Comparison of ENCODE assay signal across 10 cellular contexts in the genomic region with DNA sequence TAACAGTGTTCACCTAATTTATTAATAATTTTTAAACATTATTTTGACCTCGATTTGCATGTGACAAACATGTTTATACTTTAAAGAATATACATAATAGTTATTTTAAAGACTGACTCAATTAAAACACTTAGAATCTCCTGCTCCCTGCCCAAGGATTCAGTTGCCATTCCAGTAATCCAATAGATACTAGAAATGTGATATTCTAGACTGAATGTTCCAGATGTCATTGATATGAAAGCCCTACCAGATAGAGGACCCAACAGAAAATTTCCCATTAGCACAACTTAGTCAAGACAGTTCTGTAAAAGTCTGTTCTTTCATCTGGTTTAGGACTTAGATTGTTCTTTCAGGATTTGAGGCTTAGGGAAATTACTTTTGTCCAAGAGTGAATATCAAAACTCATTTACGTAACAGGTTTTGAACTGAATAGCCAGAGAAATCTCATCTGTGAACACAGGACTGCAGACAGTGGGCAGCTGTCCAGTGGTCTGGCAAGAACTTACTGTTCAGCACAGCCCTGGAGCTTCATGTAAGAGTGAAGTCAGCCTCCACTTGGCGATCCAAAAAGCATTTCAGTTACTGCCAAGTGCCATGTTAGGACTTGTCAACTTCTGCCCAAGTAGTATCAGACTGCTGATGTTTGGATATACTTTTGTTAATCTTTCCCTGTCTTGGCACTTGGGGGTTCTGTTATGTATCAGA.
A peak's percentile ranks its signal among the peaks of the same experiment; 100 is the strongest.
DNase-seq lines count a peak whose midpoint lies in the region; ATAC-seq and TF ChIP-seq lines count a peak whose summit lies in the region.
"Had no signal": no experiment of that assay in that cellular context is flagged by ENCODE, and none has a peak within 500 bp of the region (broad histone marks: within the 10 kb centered on the region; RNA-seq: fewer than 3 reads in every experiment).

No MANE protein-coding gene starts in this region.

- TF ChIP-seq CTCF in left lung (IDR thresholded peaks at IDR 0.05), result no peak
- TF ChIP-seq CTCF in thyroid gland (IDR thresholded peaks at IDR 0.05), result no peak

- WGBS in thyroid gland, 2 donors, result 45 to 64% methylated on average over 3 of the region's 3 CpGs

- H3K9me3 Mint-ChIP-seq in T-cell, result no peaks in the 10 kb centered on the region

- H3K27me3 Mint-ChIP-seq in T-cell, result peaks cover 0 to 3% of the 10 kb centered on the region in 2 donors

- no peak overlapping the region for H3K4me3 ChIP-seq in left lung
- no peak overlapping the region for H3K4me3 ChIP-seq in thyroid gland (replicated peaks in 1 of 3)

- TF ChIP-seq POLR2A in erythroblast (IDR thresholded peaks at IDR 0.05; ENCODE audit: low read length) (no peak), thyroid gland (IDR thresholded peaks at IDR 0.05) (no peak)

- no peaks in the 10 kb centered on the region for H3K27me3 ChIP-seq in left lung
- no peaks in the 10 kb centered on the region for H3K27me3 ChIP-seq in thyroid gland

- CTCF ChIA-PET in T-cell (lab: Charles Lee), result no interaction called here

- no peak overlapping the region for H3K27ac ChIP-seq in left lung
- H3K27ac ChIP-seq in thyroid gland, result no peak overlapping the region

- H3K4me1 Mint-ChIP-seq in T-cell, result no peaks in the 10 kb centered on the region

- H3K36me3 ChIP-seq in left lung (no peaks in the 10 kb centered on the region), thyroid gland (no peaks in the 10 kb centered on the region)

- ATAC-seq in left lung (peak; percentile 24), T-cell (replicated peaks in 1 of 4) (no peak), HG03520 (IDR thresholded peaks at IDR 0.05; ENCODE audit: unreplicated experiment) (no peak)

- H3K4me1 ChIP-seq in left lung (peaks cover 0 to 3% of the 10 kb centered on the region in 2 donors), thyroid gland (peaks cover 0 to 5% of the 10 kb centered on the region in 2 donors)

- H3K27ac Mint-ChIP-seq in T-cell, result no peak overlapping the region

- H3K36me3 Mint-ChIP-seq in T-cell, result no peaks in the 10 kb centered on the region

- POLR2A ChIA-PET in T-cell (lab: Charles Lee), result no interaction called here

- no peak overlapping the region for H3K4me3 Mint-ChIP-seq in T-cell

- DNase-seq in RPMI7951 (ENCODE audit: low read depth), result peak; percentile 24
- DNase-seq in erythroblast (lab: John Stamatoyannopoulos, UW), result peak; percentile 17 to 25
- peak in 1 of 2 donors; percentile 41 for DNase-seq in left lung
- DNase-seq in thyroid gland, result peak; percentile 86 to 88
- DNase-seq in T-cell, result no peak
- no peak for DNase-seq in DMS114 treated with DMSO at 0.1 percent for 48 hours (lab: John Stamatoyannopoulos, UW; ENCODE audit: unreplicated experiment)
- no peak for DNase-seq in NCI-H345 (lab: John Stamatoyannopoulos, UW)
- DNase-seq: dermis blood vessel endothelial cell, T-helper 9 cell had no signal

- H3K9me3 ChIP-seq in left lung (no peaks in the 10 kb centered on the region), thyroid gland (no peaks in the 10 kb centered on the region)

- intact Hi-C loops in left lung (cut with DNase I), result no loop called here
- intact Hi-C loops in thyroid gland (cut with DNase I), result no loop called here

Comparison
In these comparisons a context has a peak if more than half of its experiments do, and no peak if none do; other contexts are left out.
1. DNase-seq: peak in RPMI7951 (single experiment), erythroblast (2 of 2) and thyroid gland (2 of 2); none in T-cell (0 of 34), DMS114 treated with DMSO at 0.1 percent for 48 hours (single experiment) and NCI-H345 (single experiment).